Comparison of ENCODE assay signal across 13 cellular contexts in the genomic region with DNA sequence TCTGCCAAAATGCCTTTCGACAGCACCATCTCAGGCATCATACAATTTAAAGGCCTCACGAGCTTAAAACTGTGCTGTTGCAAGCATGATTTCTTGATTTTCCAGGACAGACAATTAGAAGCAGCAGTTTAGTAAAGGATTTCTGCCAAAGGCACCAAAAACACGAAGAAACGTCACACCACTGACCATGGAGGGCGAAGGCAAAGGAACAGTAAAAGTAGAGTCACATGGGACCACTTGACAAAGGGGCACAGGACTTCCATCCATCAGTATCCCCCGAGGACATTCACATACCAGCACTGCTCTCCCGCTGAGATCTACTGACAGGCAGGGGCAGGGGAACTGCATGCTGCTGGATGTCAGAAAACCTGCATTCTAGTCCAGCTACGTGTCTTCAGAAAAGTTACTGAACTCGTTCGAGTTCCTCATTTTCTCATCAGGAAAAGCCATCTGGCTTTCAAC.
DNase-seq lines count a peak whose midpoint lies in the region; ATAC-seq and TF ChIP-seq lines count a peak whose summit lies in the region.
"Had no signal": no experiment of that assay in that cellular context is flagged by ENCODE, and none has a peak within 500 bp of the region (broad histone marks: within the 10 kb centered on the region; RNA-seq: fewer than 3 reads in every experiment).

No MANE protein-coding gene starts in this region.

- ATAC-seq in naive thymus-derived CD4-positive, alpha-beta T cell = no peak

- intact Hi-C loops in naive thymus-derived CD4-positive, alpha-beta T cell (cut with micrococcal nuclease) = no loop called here
- intact Hi-C loops in Caco-2 (cut with micrococcal nuclease; ENCODE audit: unreplicated experiment) = no loop called here
- intact Hi-C loops in uterus (cut with DNase I; ENCODE audit: low total_unique reads) = no loop called here

- H3K27me3 Mint-ChIP-seq in IgD-negative memory B cell (no peaks in the 10 kb centered on the region), Caco-2 (ENCODE audit: insufficient read depth, unreplicated experiment) (no peaks in the 10 kb centered on the region)
- no peaks in the 10 kb centered on the region for H3K27me3 Mint-ChIP-seq in naive thymus-derived CD4-positive, alpha-beta T cell

- no peaks in the 10 kb centered on the region for H3K9me3 ChIP-seq in naive thymus-derived CD4-positive, alpha-beta T cell (ENCODE audit: control insufficient read depth in 2 of 3, low read length in 3 of 3)
- H3K9me3 ChIP-seq in Caco-2 = no peaks in the 10 kb centered on the region
- no peaks in the 10 kb centered on the region for H3K9me3 ChIP-seq in uterus
- H3K9me3 ChIP-seq: BLaER1 treated with 17β-estradiol and CSF1 and Interleukin-3, amounts not matched to agents 10 nM and 100 nM; upper lobe of left lung had no signal

- H3K27me3 ChIP-seq in naive thymus-derived CD4-positive, alpha-beta T cell (ENCODE audit: control insufficient read depth in 2 of 2, insufficient read depth in 2 of 2, low read length in 2 of 2) = no peaks in the 10 kb centered on the region
- no peaks in the 10 kb centered on the region for H3K27me3 ChIP-seq in Caco-2 (replicated peaks; ENCODE audit: control insufficient read depth, insufficient read depth, low read length)
- no peaks in the 10 kb centered on the region for H3K27me3 ChIP-seq in uterus
- H3K27me3 ChIP-seq: BLaER1 treated with 17β-estradiol and CSF1 and Interleukin-3, amounts not matched to agents 10 nM and 100 nM; upper lobe of left lung had no signal

- H3K9me3 Mint-ChIP-seq in IgD-negative memory B cell = no peaks in the 10 kb centered on the region
- peaks cover 0 to 2% (median 0%) of the 10 kb centered on the region in 11 donors for H3K9me3 Mint-ChIP-seq in naive thymus-derived CD4-positive, alpha-beta T cell
- no peaks in the 10 kb centered on the region for H3K9me3 Mint-ChIP-seq in Caco-2 (ENCODE audit: unreplicated experiment)

- H3K4me3 Mint-ChIP-seq in IgD-negative memory B cell (no peak overlapping the region), Caco-2 (ENCODE audit: unreplicated experiment) (no peak overlapping the region)
- no peak overlapping the region for H3K4me3 Mint-ChIP-seq in naive thymus-derived CD4-positive, alpha-beta T cell

- H3K27ac Mint-ChIP-seq in IgD-negative memory B cell = peak overlapping the region in 2 of 3 donors; percentile 3 to 28
- H3K27ac Mint-ChIP-seq in naive thymus-derived CD4-positive, alpha-beta T cell = peak overlapping the region in 8 of 9 donors; percentile 22 to 91 (median 54)
- no peak overlapping the region for H3K27ac Mint-ChIP-seq in Caco-2 (ENCODE audit: unreplicated experiment)

- peaks cover 30 to 71% (median 43%) of the 10 kb centered on the region in 3 experiments for H3K36me3 ChIP-seq in naive thymus-derived CD4-positive, alpha-beta T cell (ENCODE audit: control insufficient read depth in 2 of 3, insufficient read depth in 3 of 3, low read length in 3 of 3)
- H3K36me3 ChIP-seq in Caco-2 (ENCODE audit: control insufficient read depth, insufficient read depth, low read length) (no peaks in the 10 kb centered on the region), uterus (no peaks in the 10 kb centered on the region)

- H3K4me1 Mint-ChIP-seq in IgD-negative memory B cell (peaks cover 0 to 4% (median 0%) of the 10 kb centered on the region in 3 donors), Caco-2 (ENCODE audit: low read depth, unreplicated experiment) (peaks cover 6% of the 10 kb centered on the region)
- H3K4me1 Mint-ChIP-seq in naive thymus-derived CD4-positive, alpha-beta T cell = peaks cover 17 to 44% (median 28%) of the 10 kb centered on the region in 7 donors

- no peak for TF ChIP-seq CTCF in AG10803 (conservative IDR thresholded peaks at IDR 0.05; ENCODE audit: low read length)
- no peak for TF ChIP-seq CTCF in choroid plexus epithelial cell (conservative IDR thresholded peaks at IDR 0.05; ENCODE audit: low read depth, low read length)
- TF ChIP-seq CTCF in Caco-2 (IDR thresholded peaks at IDR 0.05; ENCODE audit: insufficient read depth in 1 of 2, low read depth in 1 of 2, low read length in 1 of 2, severe bottlenecking in 1 of 2, unreplicated experiment in 1 of 2) = no peak
- TF ChIP-seq CTCF in uterus (IDR thresholded peaks at IDR 0.05) = no peak

- TF ChIP-seq POLR2A in uterus (IDR thresholded peaks at IDR 0.05) = no peak

- H3K36me3 Mint-ChIP-seq in IgD-negative memory B cell (peaks cover 8% of the 10 kb centered on the region), Caco-2 (ENCODE audit: insufficient read depth, unreplicated experiment) (no peaks in the 10 kb centered on the region)
- H3K36me3 Mint-ChIP-seq in naive thymus-derived CD4-positive, alpha-beta T cell = peaks cover 18 to 62% (median 45%) of the 10 kb centered on the region in 5 donors

- DNase-seq in AG10803 (ENCODE audit: low read depth) (peak; percentile 70), choroid plexus epithelial cell (ENCODE audit: low read depth) (peak; percentile 82), Caco-2 (no peak), hypothalamus (lab: John Stamatoyannopoulos, UW) (no peak), uterus (no peak), SKM-1 treated with dmso at 0.1 percent for 144 hours (lab: John Stamatoyannopoulos, UW; ENCODE audit: unreplicated experiment) (no peak)
- DNase-seq in naive thymus-derived CD4-positive, alpha-beta T cell = no peak
- DNase-seq: hippocampal formation, NCI-H2171 treated with DMSO at 0.1 percent for 48 hours, retina, upper lobe of left lung had no signal

- CTCF ChIA-PET in naive thymus-derived CD4-positive, alpha-beta T cell (lab: Charles Lee) = no interaction called here
- CTCF ChIA-PET in Caco-2 (lab: Charles Lee) = interaction anchor here (0.6 kb wide), 1 partner anchor 70 kb away, joined by 3 read pairs; a partner anchor contains a TSS

- POLR2A ChIA-PET in naive thymus-derived CD4-positive, alpha-beta T cell (lab: Charles Lee) = interaction anchor here (0.7 kb wide), 1 partner anchor 19 kb away, joined by 3 read pairs; no protein-coding TSS in a partner anchor
- POLR2A ChIA-PET in Caco-2 (lab: Charles Lee) = no interaction called here

- H3K27ac ChIP-seq in naive thymus-derived CD4-positive, alpha-beta T cell (ENCODE audit: low read depth, low read length) = no peak overlapping the region
- no peak overlapping the region for H3K27ac ChIP-seq in uterus
- H3K27ac ChIP-seq: BLaER1 treated with 17β-estradiol and CSF1 and Interleukin-3, amounts not matched to agents 10 nM and 100 nM had no signal

- H3K4me1 ChIP-seq in naive thymus-derived CD4-positive, alpha-beta T cell (ENCODE audit: control insufficient read depth in 2 of 2, insufficient read depth in 2 of 2, low read length in 2 of 2) = peaks cover 3 to 9% of the 10 kb centered on the region in 2 donors
- peaks cover 5% of the 10 kb centered on the region for H3K4me1 ChIP-seq in Caco-2
- no peaks in the 10 kb centered on the region for H3K4me1 ChIP-seq in uterus

- no TSS peak for BruUV-seq in Caco-2 (replicated peaks; lab: Mats Ljungman, UMichigan)

- H3K4me3 ChIP-seq in AG10803 (ENCODE audit: low read length) (no peak overlapping the region; the same call in 1 of the 2 replicates), choroid plexus epithelial cell (ENCODE audit: low read depth, low read length) (no peak overlapping the region), Caco-2 (ENCODE audit: low read depth, low read length) (no peak overlapping the region), uterus (no peak overlapping the region)
- H3K4me3 ChIP-seq in naive thymus-derived CD4-positive, alpha-beta T cell (ENCODE audit: low read length) = no peak overlapping the region
- H3K4me3 ChIP-seq: BLaER1 treated with 17β-estradiol and CSF1 and Interleukin-3, amounts not matched to agents 10 nM and 100 nM; upper lobe of left lung had no signal

Comparison
In these comparisons a context has a peak if more than half of its experiments do, and no peak if none do; other contexts are left out.
1. DNase-seq: peak in AG10803 (single experiment) and choroid plexus epithelial cell (single experiment); none in naive thymus-derived CD4-positive, alpha-beta T cell (0 of 9), Caco-2 (0 of 2), hypothalamus (0 of 51), uterus (0 of 2) and SKM-1 treated with dmso at 0.1 percent for 144 hours (single experiment).